In genomic region chr16:79501446-79501845, GRCh38 we compare ENCODE assay signal across 29 cellular contexts.
"Had no signal": no experiment of that assay in that cellular context is flagged by ENCODE, and none has a peak within 500 bp of the region (broad histone marks: within the 10 kb centered on the region; RNA-seq: fewer than 3 reads in every experiment).

No MANE protein-coding gene starts in this region.

- H3K4me1 ChIP-seq: neural progenitor cell, parathyroid adenoma, psoas muscle, suprapubic skin, testis, tibial artery, transverse colon, upper lobe of right lung, uterus had no signal

- H3K9me3 ChIP-seq: ovary, suprapubic skin, testis, transverse colon, upper lobe of right lung, uterus had no signal

- H2AFZ ChIP-seq: neural progenitor cell, parathyroid adenoma had no signal

- ATAC-seq: naive thymus-derived CD4-positive, alpha-beta T cell; natural killer cell treated with Interleukin-12 subunit alpha and Interleukin-12 subunit beta and Interleukin-15 and Interleukin-18, amount 100 ng/mL, for 72 hours; psoas muscle; right cardiac atrium; sciatic nerve; stimulated activated memory B cell treated with anti-CD40 and anti-IgM and Interleukin-4, amounts not matched to agents 10 μg/mL and 1 μg/mL and 100 μg/mL, for 72 hours; stimulated activated naive CD8-positive, alpha-beta T cell treated with anti-CD3 and anti-CD28 coated beads, Interleukin-15, amount 100 ng/mL, for 72 hours; stimulated activated naive CD8-positive, alpha-beta T cell treated with anti-CD3 and anti-CD28 coated beads, Interleukin-15, Interleukin-2, amounts not matched to agents 100 U/mL and 50 U/mL, for 24 hours; upper lobe of right lung had no signal

- H3K27ac Mint-ChIP-seq: naive thymus-derived CD4-positive, alpha-beta T cell; natural killer cell treated with Interleukin-12 subunit alpha and Interleukin-12 subunit beta and Interleukin-15 and Interleukin-18, amount 100 ng/mL, for 72 hours; neural progenitor cell; progenitor cell of endocrine pancreas; stimulated activated memory B cell treated with anti-CD40 and anti-IgM and Interleukin-4, amounts not matched to agents 10 μg/mL and 1 μg/mL and 100 μg/mL, for 72 hours; stimulated activated naive CD8-positive, alpha-beta T cell treated with anti-CD3 and anti-CD28 coated beads, Interleukin-15, amount 100 ng/mL, for 72 hours; type B pancreatic cell had no signal

- H3K9ac ChIP-seq: neural progenitor cell, parathyroid adenoma had no signal

- DNase-seq: naive thymus-derived CD4-positive, alpha-beta T cell; occipital lobe; ovary; posterior cingulate gyrus; psoas muscle; right cardiac atrium; spleen; stimulated activated CD4-positive, alpha-beta T cell treated with anti-CD3 and anti-CD28 coated beads, Interleukin-12 subunit alpha, Interleukin-12 subunit beta, amount 100 ng/mL, for 4 hours; stimulated activated CD4-positive, alpha-beta T cell treated with anti-CD3 and anti-CD28 coated beads, Interleukin-1b, Interleukin-23, amount 100 ng/mL, for 48 hours; stimulated activated CD4-positive, alpha-beta T cell treated with anti-CD3 and anti-CD28 coated beads, Interleukin-4, amount 100 ng/mL, for 24 hours; stimulated activated naive CD4-positive, alpha-beta T cell; stimulated activated naive CD8-positive, alpha-beta T cell treated with anti-CD3 and anti-CD28 coated beads, Interleukin-15, amount 100 ng/mL, for 72 hours; stimulated activated naive CD8-positive, alpha-beta T cell treated with anti-CD3 and anti-CD28 coated beads, Interleukin-15, Interleukin-2, amounts not matched to agents 100 U/mL and 50 U/mL, for 24 hours; substantia nigra; testis; tibial artery; transverse colon; upper lobe of right lung; uterus had no signal

- H3K79me2 ChIP-seq: parathyroid adenoma had no signal

- H3K4me2 ChIP-seq: neural progenitor cell, smooth muscle cell had no signal

- H3K27ac ChIP-seq: neural progenitor cell, ovary, parathyroid adenoma, psoas muscle, skin epidermis, spleen, suprapubic skin, testis, tibial artery, transverse colon, upper lobe of right lung, uterus had no signal

- H3K36me3 ChIP-seq: neural progenitor cell, ovary, spleen, suprapubic skin, tibial artery, transverse colon, upper lobe of right lung, uterus had no signal

- H3K9me3 Mint-ChIP-seq: natural killer cell treated with Interleukin-12 subunit alpha and Interleukin-12 subunit beta and Interleukin-15 and Interleukin-18, amount 100 ng/mL, for 72 hours; neural progenitor cell had no signal

- H3K36me3 Mint-ChIP-seq: naive thymus-derived CD4-positive, alpha-beta T cell; natural killer cell treated with Interleukin-12 subunit alpha and Interleukin-12 subunit beta and Interleukin-15 and Interleukin-18, amount 100 ng/mL, for 72 hours; neural progenitor cell; stimulated activated memory B cell treated with anti-CD40 and anti-IgM and Interleukin-4, amounts not matched to agents 10 μg/mL and 1 μg/mL and 100 μg/mL, for 72 hours; type B pancreatic cell had no signal

- H3K27me3 ChIP-seq: neural progenitor cell, ovary, spleen, suprapubic skin, testis, tibial artery, transverse colon, upper lobe of right lung, uterus had no signal

- H3K4me3 Mint-ChIP-seq: naive thymus-derived CD4-positive, alpha-beta T cell; natural killer cell treated with Interleukin-12 subunit alpha and Interleukin-12 subunit beta and Interleukin-15 and Interleukin-18, amount 100 ng/mL, for 72 hours; neural progenitor cell; stimulated activated memory B cell treated with anti-CD40 and anti-IgM and Interleukin-4, amounts not matched to agents 10 μg/mL and 1 μg/mL and 100 μg/mL, for 72 hours; stimulated activated naive CD8-positive, alpha-beta T cell treated with anti-CD3 and anti-CD28 coated beads, Interleukin-15, amount 100 ng/mL, for 72 hours; type B pancreatic cell had no signal

- H3K27me3 Mint-ChIP-seq: stimulated activated memory B cell treated with anti-CD40 and anti-IgM and Interleukin-4, amounts not matched to agents 10 μg/mL and 1 μg/mL and 100 μg/mL, for 72 hours; stimulated activated naive CD8-positive, alpha-beta T cell treated with anti-CD3 and anti-CD28 coated beads, Interleukin-15, amount 100 ng/mL, for 72 hours had no signal

- H3K4me1 Mint-ChIP-seq: neural progenitor cell; stimulated activated memory B cell treated with anti-CD40 and anti-IgM and Interleukin-4, amounts not matched to agents 10 μg/mL and 1 μg/mL and 100 μg/mL, for 72 hours; stimulated activated naive CD8-positive, alpha-beta T cell treated with anti-CD3 and anti-CD28 coated beads, Interleukin-15, amount 100 ng/mL, for 72 hours had no signal

- H3K4me3 ChIP-seq: neural progenitor cell, ovary, psoas muscle, skin epidermis, smooth muscle cell, spleen, suprapubic skin, testis, tibial artery, transverse colon, upper lobe of right lung, uterus had no signal
